ENCODE assay signal across 17 cellular contexts in the genomic region with DNA sequence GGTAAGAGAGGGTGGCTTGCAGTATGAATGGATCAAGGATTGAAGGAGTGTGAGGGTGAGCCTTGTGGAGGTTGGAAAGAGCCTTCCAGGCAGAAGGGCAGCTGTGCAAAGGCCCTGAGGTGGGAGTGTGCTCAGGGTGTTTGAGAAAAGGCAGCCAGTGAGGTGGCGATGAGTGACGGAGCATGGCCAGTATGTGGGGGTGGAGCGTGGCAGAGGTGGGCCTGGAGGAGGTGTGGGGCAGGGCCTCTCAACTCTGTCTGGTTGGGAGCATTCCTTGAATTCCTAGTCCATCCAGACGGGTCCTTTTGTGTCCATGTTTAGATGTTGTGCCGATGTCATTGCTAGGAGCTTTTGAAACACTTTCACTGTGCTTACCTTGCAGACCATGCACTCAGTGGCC. TPM values are rescaled to one million over a fixed set of nuclear protein-coding genes. Genes with fewer than 3 reads are reported as not detected.
DNase-seq lines count a peak whose midpoint lies in the region; ATAC-seq, FAIRE-seq and TF ChIP-seq lines count a peak whose summit lies in the region.
"Had no signal": no experiment of that assay in that cellular context is flagged by ENCODE, and none has a peak within 500 bp of the region (broad histone marks: within the 10 kb centered on the region; RNA-seq: fewer than 3 reads in every experiment).

No MANE protein-coding gene starts in this region.

- ATAC-seq in right cardiac atrium, result no peak
- ATAC-seq in GM18868 (IDR thresholded peaks at IDR 0.05; ENCODE audit: unreplicated experiment), result no peak
- no peak for ATAC-seq in HG03025 (IDR thresholded peaks at IDR 0.05; ENCODE audit: low FRiP score, unreplicated experiment)
- no peak for ATAC-seq in GM18870 (IDR thresholded peaks at IDR 0.05; ENCODE audit: unreplicated experiment)
- ATAC-seq in HG03378 (IDR thresholded peaks at IDR 0.05; ENCODE audit: unreplicated experiment), result no peak
- ATAC-seq: gastrocnemius medialis, K562 had no signal

- TF ChIP-seq RAD21 in H1 (IDR thresholded peaks at IDR 0.05 in 1 of 2, conservative IDR thresholded peaks at IDR 0.05 in 1 of 2; ENCODE audit: low read depth in 2 of 2, low read length in 2 of 2), result no peak

- H3K4me2 ChIP-seq in H1 (ENCODE audit: insufficient read depth in 1 of 2, low read depth in 2 of 2, low read length in 2 of 2) (peak overlapping the region in 1 of 2 experiments; percentile 34; a peak in 1 of 4 replicates), mesendoderm (ENCODE audit: low read length) (no peak overlapping the region)
- H3K4me2 ChIP-seq: A549 had no signal

- no peak overlapping the region for H4K8ac ChIP-seq in H1 (ENCODE audit: extremely low read depth, insufficient read depth, low read length)
- no peak overlapping the region for H4K8ac ChIP-seq in mesendoderm (ENCODE audit: low read depth, low read length)

- H3K9me3 ChIP-seq in right cardiac atrium (ENCODE audit: control insufficient read depth, low read length) (no peaks in the 10 kb centered on the region), left ventricle myocardium inferior (replicated peaks) (no peaks in the 10 kb centered on the region), H1 (ENCODE audit: insufficient read depth in 2 of 2, low read depth in 1 of 2, low read length in 1 of 2) (no peaks in the 10 kb centered on the region)
- H3K9me3 ChIP-seq: A549, breast epithelium, gastrocnemius medialis, tibial nerve had no signal

- H4K91ac ChIP-seq in H1 (replicated peaks; ENCODE audit: insufficient read length, low read length), result no peak overlapping the region

- H2AFZ ChIP-seq in H1 (ENCODE audit: low read length), result no peak overlapping the region

- H3K79me2 ChIP-seq in H1 (ENCODE audit: control insufficient read depth in 1 of 2, insufficient read depth in 2 of 2, low read length in 2 of 2), result peaks cover 0 to 36% of the 10 kb centered on the region in 2 experiments; a peak in 2 of 4 replicates
- peaks cover 8% of the 10 kb centered on the region for H3K79me2 ChIP-seq in mesendoderm (ENCODE audit: control insufficient read depth, insufficient read depth, low read length)

- H3K36me3 ChIP-seq in left ventricle myocardium inferior (peaks cover 6% of the 10 kb centered on the region), H1 (ENCODE audit: control insufficient read depth in 2 of 4, insufficient read depth in 4 of 4, low read length in 3 of 4) (0 out of 8 replicates have a peak, but pooled peaks cover 0 to 2% (median under 1%) of the 10 kb centered on the region in 4 experiments), mesendoderm (ENCODE audit: control insufficient read depth, insufficient read depth, low read length) (no peaks in the 10 kb centered on the region)
- H3K36me3 ChIP-seq: breast epithelium had no signal

- no peak for TF ChIP-seq POLR2A in H1 (IDR thresholded peaks at IDR 0.05; ENCODE audit: control extremely low read depth in 1 of 2, low read depth in 2 of 2, low read length in 2 of 2)

- H3K9ac ChIP-seq in H1 (replicated peaks in 1 of 4; ENCODE audit: extremely low read depth in 1 of 4, low read depth in 3 of 4, low read length in 3 of 4) (no peak overlapping the region), mesendoderm (ENCODE audit: low read length) (no peak overlapping the region)

- H2BK15ac ChIP-seq in H1 (ENCODE audit: low read length), result 0 out of 2 replicates have a peak overlapping the region, but pooled peaks have one; percentile 61
- no peak overlapping the region for H2BK15ac ChIP-seq in mesendoderm (replicated peaks; ENCODE audit: low read depth)

- intact Hi-C loops in right cardiac atrium (cut with DNase I), result no loop called here
- intact Hi-C loops in left ventricle myocardium inferior (cut with micrococcal nuclease), result no loop called here

- H3K56ac ChIP-seq in H1 (replicated peaks; ENCODE audit: insufficient read length, low read depth, low read length) (no peak overlapping the region), mesendoderm (ENCODE audit: low read length) (no peak overlapping the region)

- H3K23ac ChIP-seq in H1 (ENCODE audit: insufficient read length) (no peak overlapping the region), mesendoderm (ENCODE audit: low read length) (no peak overlapping the region)

- H3K23me2 ChIP-seq in H1 (ENCODE audit: low read depth, low read length), result no peaks in the 10 kb centered on the region

- H3K79me1 ChIP-seq in H1 (ENCODE audit: low read depth, low read length) (0 out of 2 replicates have a peak, but pooled peaks cover 8% of the 10 kb centered on the region), mesendoderm (ENCODE audit: low read length) (peaks cover 30% of the 10 kb centered on the region)

- H3K4me3 ChIP-seq in right cardiac atrium (ENCODE audit: low read length) (no peak overlapping the region), left ventricle myocardium inferior (no peak overlapping the region), H1 (ENCODE audit: extremely low read depth in 1 of 4, insufficient read depth in 2 of 4, low read depth in 3 of 4, low read length in 4 of 4) (no peak overlapping the region), mesendoderm (ENCODE audit: low read length) (no peak overlapping the region)
- H3K4me3 ChIP-seq: A549, breast epithelium, gastrocnemius medialis, K562, tibial nerve had no signal

- POLR2A ChIA-PET in H1 (lab: Charles Lee; ENCODE audit: partially characterized antibody), result interaction anchor here (1.1 to 1.3 kb wide), 3 partner anchors 8 to 10 kb away, joined by 3 read pairs; no protein-coding TSS in a partner anchor

- no peak overlapping the region for H2BK120ac ChIP-seq in H1 (replicated peaks; ENCODE audit: low read depth, low read length)
- no peak overlapping the region for H2BK120ac ChIP-seq in mesendoderm (ENCODE audit: low read depth, low read length)

- DNase-seq in right cardiac atrium (peak in 2 of 3 donors; percentile 4 to 40), left ventricle myocardium inferior (no peak), H1 (ENCODE audit: low read depth in 1 of 2, low spot score in 2 of 2) (peak in 1 of 2 experiments; percentile 54), mesendoderm (peak; percentile 96)
- DNase-seq: activated gamma-delta T cell; gastrocnemius medialis; GDM1; stimulated activated CD4-positive, alpha-beta T cell treated with anti-CD3 and anti-CD28 coated beads, Interleukin-2, amount 100 ng/mL, for 24 hours had no signal

- CTCF ChIA-PET in H1 (lab: Charles Lee; ENCODE audit: partially characterized antibody), result interaction anchor here (0.7 to 1.0 kb wide), 5 partner anchors 14 to 938 kb away, joined by 3 to 4 read pairs (median 3); no protein-coding TSS in a partner anchor

- H3K18ac ChIP-seq in H1 (ENCODE audit: extremely low read depth, low read length) (no peak overlapping the region; the same call in none of the 2 replicates), mesendoderm (ENCODE audit: low read length) (peak overlapping the region; percentile 84)

- H3K4me1 ChIP-seq in right cardiac atrium (ENCODE audit: control insufficient read depth, insufficient read depth, low read length) (peaks cover 28% of the 10 kb centered on the region), left ventricle myocardium inferior (peaks cover 86% of the 10 kb centered on the region), H1 (replicated peaks in 1 of 4; ENCODE audit: control insufficient read depth in 3 of 4, insufficient read depth in 4 of 4, low read length in 3 of 4) (peaks cover 3 to 32% (median 16%) of the 10 kb centered on the region in 4 experiments), mesendoderm (ENCODE audit: control insufficient read depth, low read depth, low read length) (peaks cover 5% of the 10 kb centered on the region)
- H3K4me1 ChIP-seq: A549, breast epithelium had no signal

- H3K27me3 ChIP-seq in right cardiac atrium (ENCODE audit: control insufficient read depth, insufficient read depth) (no peaks in the 10 kb centered on the region), left ventricle myocardium inferior (ENCODE audit: low read depth) (no peaks in the 10 kb centered on the region), H1 (replicated peaks in 1 of 4; ENCODE audit: control insufficient read depth in 3 of 4, extremely low read depth in 1 of 4, insufficient read depth in 3 of 4, low read length in 3 of 4) (no peaks in the 10 kb centered on the region), mesendoderm (ENCODE audit: insufficient read depth, low read length, poor library complexity) (no peaks in the 10 kb centered on the region)
- H3K27me3 ChIP-seq: breast epithelium, gastrocnemius medialis, tibial nerve had no signal

- H4K5ac ChIP-seq in H1 (ENCODE audit: insufficient read length, low read depth, low read length), result no peak overlapping the region
- no peak overlapping the region for H4K5ac ChIP-seq in mesendoderm (ENCODE audit: low read length)

- H2BK20ac ChIP-seq in H1 (ENCODE audit: low read length), result no peak overlapping the region; the same call in 1 of the 2 replicates

- whole genome bisulfite sequencing in right cardiac atrium, result 65% methylated on average over 5 of the region's 5 CpGs
- WGBS in H1 (ENCODE audit: extremely low coverage in 1 of 2, insufficient coverage in 1 of 2, insufficient read length in 1 of 2, insufficient replicate concordance in 2 of 2, low coverage in 1 of 2, low lambda C conversion rate in 2 of 2, missing lambda C conversion rate in 1 of 2), 2 experiments, result 70% methylated on average over 5 of the region's 5 CpGs; no CpG with 5 or more reads in 1 of the 2 experiments
- WGBS in mesendoderm (ENCODE audit: extremely low coverage, insufficient coverage, low lambda C conversion rate), result no CpG with 5 or more reads among the region's 5 CpGs

- H2BK12ac ChIP-seq in H1 (ENCODE audit: low read depth, low read length), result peak overlapping the region; percentile 68; the same call in 1 of the 2 replicates

- H2BK5ac ChIP-seq in H1 (ENCODE audit: low read depth, low read length) (peak overlapping the region; percentile 61), mesendoderm (ENCODE audit: low read length) (no peak overlapping the region)

- peak overlapping the region; percentile 77 for H2AK5ac ChIP-seq in H1 (ENCODE audit: low read depth, low read length)
- no peak overlapping the region for H2AK5ac ChIP-seq in mesendoderm (ENCODE audit: low read length)

- no peak overlapping the region for H3K14ac ChIP-seq in H1 (ENCODE audit: insufficient read length)

- TF ChIP-seq CTCF in left ventricle myocardium inferior (IDR thresholded peaks at IDR 0.05; ENCODE audit: borderline replicate concordance), result no peak
- no peak for TF ChIP-seq CTCF in H1 (IDR thresholded peaks at IDR 0.05; ENCODE audit: control extremely low read depth in 1 of 3, insufficient read depth in 1 of 3, low read depth in 1 of 3, low read length in 3 of 3)

- H3K27ac ChIP-seq in right cardiac atrium (ENCODE audit: low read length), result no peak overlapping the region
- H3K27ac ChIP-seq in left ventricle myocardium inferior (replicated peaks), result no peak overlapping the region
- H3K27ac ChIP-seq in H1 (ENCODE audit: low read depth, low read length), result peak overlapping the region; percentile 51; the same call in 1 of the 2 replicates
- H3K27ac ChIP-seq in mesendoderm (ENCODE audit: low read depth, low read length), result peak overlapping the region; percentile 41
- H3K27ac ChIP-seq: A549, breast epithelium, gastrocnemius medialis, tibial nerve had no signal

- no peak for FAIRE-seq in H1 (lab: Jason Lieb, UNC)
- FAIRE-seq: A549, K562, keratinocyte had no signal

- H3K4ac ChIP-seq in H1 (replicated peaks; ENCODE audit: insufficient read length, low read depth, low read length) (no peak overlapping the region), mesendoderm (ENCODE audit: low read depth, low read length) (peak overlapping the region; percentile 76)

- TF ChIP-seq EP300 in H1 (IDR thresholded peaks at IDR 0.05; ENCODE audit: borderline replicate concordance in 1 of 2, low read depth in 2 of 2, low read length in 2 of 2), result peak in 1 of 2 experiments; percentile 36; a peak in 1 of 3 replicates

- H4K20me1 ChIP-seq in H1 (replicated peaks in 1 of 2; ENCODE audit: control insufficient read depth in 1 of 2, insufficient read depth in 2 of 2, low read length in 2 of 2), result peaks cover 8 to 20% of the 10 kb centered on the region in 2 experiments

RNA-seq across cellular contexts. Expression of a gene that starts 51.3 kb away (rescaled TPM):
- total RNA-seq in right cardiac atrium (100 to 1,000 TPM in 3 of 4 donors, 10 to 100 TPM in 1; 83.3 to 138 (median 121) TPM), left ventricle myocardium inferior (71.7 TPM)
- polyA plus RNA-seq in right cardiac atrium (50.2 TPM), H1 (2011; rRNA removed) (28.7 and 39.3 TPM in 2 replicates)
- 40.8 and 55.8 TPM in 2 replicates for total RNA-seq in H1 (2021; fragmentation: NEBNext Ultra II Directional; extraction: Animal tissue kit (Norgen Biotek cat#: 25700))
- polyA plus RNA-seq in H1 (2011; cell fraction: cytosol; rRNA removed), result 33.0 TPM
- 90.8 TPM for polyA plus RNA-seq in H1 (2011; cell fraction: nucleus; rRNA removed)
- 33.3 to 40.6 TPM (median 36.7 TPM) in 4 replicates for polyA plus RNA-seq in H1 (2012, experiment 1 of 2)
- 12.2 TPM for polyA plus RNA-seq in H1 (2012, experiment 2 of 2)
- polyA plus RNA-seq in H1 (2013, experiment 1 of 2), result 35.2 TPM
- polyA plus RNA-seq in H1 (2013, experiment 2 of 2), result 32.9 TPM
- polyA minus RNA-seq in H1 (2011; rRNA and poly(A)+ RNA removed), result 61.5 and 78.1 TPM in 2 replicates
- 30.4 TPM for polyA minus RNA-seq in H1 (2011; cell fraction: cytosol; rRNA and poly(A)+ RNA removed)
- 51.2 TPM for polyA minus RNA-seq in H1 (2011; cell fraction: nucleus; rRNA and poly(A)+ RNA removed)
- polyA plus RNA-seq in mesendoderm (2013, experiment 1 of 2), result 41.2 TPM
- 40.6 TPM for polyA plus RNA-seq in mesendoderm (2013, experiment 2 of 2)

Comparison
In these comparisons a context has a peak if more than half of its experiments do, and no peak if none do; other contexts are left out.
1. H3K27ac ChIP-seq: peak in H1 (single experiment) and mesendoderm (single experiment); none in right cardiac atrium (single experiment) and left ventricle myocardium inferior (single experiment).